ENCODE assay signal across 11 cellular contexts in genomic region chr9:89690334-89690912, GRCh38.
DNase-seq lines count a peak whose midpoint lies in the region; ATAC-seq, FAIRE-seq and TF ChIP-seq lines count a peak whose summit lies in the region.
"Had no signal": no experiment of that assay in that cellular context is flagged by ENCODE, and none has a peak within 500 bp of the region (broad histone marks: within the 10 kb centered on the region; RNA-seq: fewer than 3 reads in every experiment).

No MANE protein-coding gene starts in this region.

- DNase-seq in GM12891 (ENCODE audit: insufficient read length, low spot score) = no peak
- DNase-seq in BE2C = no peak
- no peak for DNase-seq in amygdala (lab: John Stamatoyannopoulos, UW)
- no peak for DNase-seq in AML-193 (lab: John Stamatoyannopoulos, UW)
- DNase-seq in DMS153 (lab: John Stamatoyannopoulos, UW) = no peak
- DNase-seq: effector CD4-positive, alpha-beta T cell; kidney glomerular epithelial cell had no signal

- peak; percentile 91 for FAIRE-seq in GM12891 (lab: Jason Lieb, UNC)

- H3K27me3 Mint-ChIP-seq in activated T-helper 17 cell treated with anti-CD3 and anti-CD28 coated beads, Interleukin-2, amount 50 U/mL, for 72 hours = no peaks in the 10 kb centered on the region

- no peaks in the 10 kb centered on the region for H3K27me3 ChIP-seq in BE2C
- H3K27me3 ChIP-seq: upper lobe of right lung had no signal

- no peak for TF ChIP-seq POLR2A in GM12891 (IDR thresholded peaks at IDR 0.05; ENCODE audit: low read depth, low read length)

- no peaks in the 10 kb centered on the region for H3K9me3 ChIP-seq in BE2C
- H3K9me3 ChIP-seq: upper lobe of right lung had no signal

- peak overlapping the region; percentile 30 for H3K4me3 Mint-ChIP-seq in activated T-helper 17 cell treated with anti-CD3 and anti-CD28 coated beads, Interleukin-2, amount 50 U/mL, for 72 hours

- no peaks in the 10 kb centered on the region for H3K9me3 Mint-ChIP-seq in activated T-helper 17 cell treated with anti-CD3 and anti-CD28 coated beads, Interleukin-2, amount 50 U/mL, for 72 hours

- no peaks in the 10 kb centered on the region for H3K36me3 Mint-ChIP-seq in activated T-helper 17 cell treated with anti-CD3 and anti-CD28 coated beads, Interleukin-2, amount 50 U/mL, for 72 hours (ENCODE audit: low read depth)

- H3K4me3 ChIP-seq in BE2C (ENCODE audit: low read depth, low read length) = no peak overlapping the region
- H3K4me3 ChIP-seq: upper lobe of right lung had no signal

- H3K27ac Mint-ChIP-seq in activated T-helper 17 cell treated with anti-CD3 and anti-CD28 coated beads, Interleukin-2, amount 50 U/mL, for 72 hours = peak overlapping the region; percentile 78

- peaks cover 20% of the 10 kb centered on the region for H3K4me1 Mint-ChIP-seq in activated T-helper 17 cell treated with anti-CD3 and anti-CD28 coated beads, Interleukin-2, amount 50 U/mL, for 72 hours

- no peak for TF ChIP-seq CTCF in BE2C (IDR thresholded peaks at IDR 0.05; ENCODE audit: low read depth, low read length)

- H3K36me3 ChIP-seq in BE2C = no peaks in the 10 kb centered on the region
- H3K36me3 ChIP-seq: upper lobe of right lung had no signal

- peak; percentile 68 for ATAC-seq in GM19397 (IDR thresholded peaks at IDR 0.05; ENCODE audit: unreplicated experiment)
- ATAC-seq in HG03066 (IDR thresholded peaks at IDR 0.05; ENCODE audit: low read depth, unreplicated experiment) = peak; percentile 92
- peak; percentile 90 for ATAC-seq in activated T-helper 17 cell treated with anti-CD3 and anti-CD28 coated beads, Interleukin-2, amount 50 U/mL, for 72 hours (replicated peaks)
- ATAC-seq: upper lobe of right lung had no signal

- H3K4me1 ChIP-seq in BE2C = peaks cover 3% of the 10 kb centered on the region; the same call in 1 of the 2 replicates

TF ChIP-seq in GM12891, 5 proteins besides CTCF, POLR2A, EP300 and RAD21:
- TF ChIP-seq PAX5 (IDR thresholded peaks at IDR 0.05; ENCODE audit: insufficient read depth, low read length, severe bottlenecking) (no peak), POU2F2 (IDR thresholded peaks at IDR 0.05; ENCODE audit: low read depth, low read length) (peak; percentile 81)
